In genomic region chr16:2267913-2268666, GRCh38 we compare ENCODE assay signal across 1 cellular context.
TF ChIP-seq lines count a peak whose summit lies in the region.

Gene RNPS1, minus strand, starts transcription at chr16:2268126. Its CDS starts 3,483 bp downstream, at chr16:2264643.

TF ChIP-seq in HepG2, 621 proteins besides CTCF, POLR2A, EP300 and RAD21 (continued from another document and continues in another):
- TF ChIP-seq GMEB2 (CRISPR knock-in tag; IDR thresholded peaks at IDR 0.05; ENCODE audit: low read depth) (0 out of 2 replicates have a peak, but pooled peaks have one; percentile 36), ZIK1 (CRISPR knock-in tag; IDR thresholded peaks at IDR 0.05; ENCODE audit: borderline replicate concordance, low read depth) (peak; percentile 65; the same call in 1 of the 2 replicates), ZNF598 (CRISPR knock-in tag; IDR thresholded peaks at IDR 0.05; ENCODE audit: borderline replicate concordance) (no peak), ZNF543 (CRISPR knock-in tag; IDR thresholded peaks at IDR 0.05) (peak; percentile 89), ZNF318 (CRISPR knock-in tag; IDR thresholded peaks at IDR 0.05) (no peak), THAP11 (CRISPR knock-in tag; IDR thresholded peaks at IDR 0.05) (peak; percentile 93), ZNF512B (CRISPR knock-in tag; IDR thresholded peaks at IDR 0.05; ENCODE audit: borderline replicate concordance) (no peak), ISL2 (CRISPR knock-in tag; IDR thresholded peaks at IDR 0.05) (peak; percentile 76), ZNF138 (CRISPR knock-in tag; IDR thresholded peaks at IDR 0.05; ENCODE audit: low read depth) (peak; percentile 70), CREM (IDR thresholded peaks at IDR 0.05) (peak; percentile 99), CREM (CRISPR knock-in tag; IDR thresholded peaks at IDR 0.05) (peak; percentile 97), PITX1 (CRISPR knock-in tag; IDR thresholded peaks at IDR 0.05) (no peak; the same call in none of the 2 replicates), NFAT5 (CRISPR knock-in tag; IDR thresholded peaks at IDR 0.05) (peak; percentile 22; the same call in 1 of the 2 replicates), ZBTB3 (CRISPR knock-in tag; IDR thresholded peaks at IDR 0.05; ENCODE audit: borderline replicate concordance, low read depth) (peak; percentile 70; the same call in 1 of the 2 replicates), ZNF496 (CRISPR knock-in tag; IDR thresholded peaks at IDR 0.05; ENCODE audit: insufficient replicate concordance) (no peak), TCF12 (IDR thresholded peaks at IDR 0.05) (no peak), TCF12 (CRISPR knock-in tag; IDR thresholded peaks at IDR 0.05) (peak; percentile 68; the same call in 1 of the 2 replicates), RFX1 (IDR thresholded peaks at IDR 0.05) (no peak), JUND (CRISPR knock-in tag; IDR thresholded peaks at IDR 0.05) (peak; percentile 56), ZBTB7A (CRISPR knock-in tag; IDR thresholded peaks at IDR 0.05) (peak; percentile 75; the same call in 1 of the 2 replicates), YY1 (IDR thresholded peaks at IDR 0.05; ENCODE audit: insufficient read depth, insufficient replicate concordance, low read depth, low read length) (peak; percentile 73), ZSCAN5A (CRISPR knock-in tag; IDR thresholded peaks at IDR 0.05; ENCODE audit: borderline replicate concordance) (no peak), HOXA9 (CRISPR knock-in tag; IDR thresholded peaks at IDR 0.05; ENCODE audit: borderline replicate concordance) (peak; percentile 92), NCOA2 (CRISPR knock-in tag; IDR thresholded peaks at IDR 0.05) (no peak), IKZF5 (CRISPR knock-in tag; IDR thresholded peaks at IDR 0.05) (peak; percentile 68), SMYD3 (CRISPR knock-in tag; IDR thresholded peaks at IDR 0.05) (0 out of 2 replicates have a peak, but pooled peaks have one; percentile 51), ZNF616 (CRISPR knock-in tag; IDR thresholded peaks at IDR 0.05; ENCODE audit: low read depth) (peak; percentile 26; the same call in 1 of the 2 replicates), MED13 (CRISPR knock-in tag; IDR thresholded peaks at IDR 0.05) (peak; percentile 21; the same call in 1 of the 2 replicates), SMARCE1 (IDR thresholded peaks at IDR 0.05; ENCODE audit: borderline replicate concordance) (no peak), EED (CRISPR knock-in tag; IDR thresholded peaks at IDR 0.05) (0 out of 2 replicates have a peak, but pooled peaks have one; percentile 67), ZNF740 (CRISPR knock-in tag; IDR thresholded peaks at IDR 0.05) (peak; percentile 59; the same call in 1 of the 2 replicates), PHF20 (CRISPR knock-in tag; IDR thresholded peaks at IDR 0.05) (peak; percentile 94), BCL3 (CRISPR knock-in tag; IDR thresholded peaks at IDR 0.05) (peak; percentile 84), CCDC6 (CRISPR knock-in tag; IDR thresholded peaks at IDR 0.05) (peak; percentile 98), ZNF253 (CRISPR knock-in tag; IDR thresholded peaks at IDR 0.05; ENCODE audit: borderline replicate concordance) (0 out of 2 replicates have a peak, but pooled peaks have one; percentile 1)
